8 cellular contexts compared by ENCODE assay signal in the genomic region with DNA sequence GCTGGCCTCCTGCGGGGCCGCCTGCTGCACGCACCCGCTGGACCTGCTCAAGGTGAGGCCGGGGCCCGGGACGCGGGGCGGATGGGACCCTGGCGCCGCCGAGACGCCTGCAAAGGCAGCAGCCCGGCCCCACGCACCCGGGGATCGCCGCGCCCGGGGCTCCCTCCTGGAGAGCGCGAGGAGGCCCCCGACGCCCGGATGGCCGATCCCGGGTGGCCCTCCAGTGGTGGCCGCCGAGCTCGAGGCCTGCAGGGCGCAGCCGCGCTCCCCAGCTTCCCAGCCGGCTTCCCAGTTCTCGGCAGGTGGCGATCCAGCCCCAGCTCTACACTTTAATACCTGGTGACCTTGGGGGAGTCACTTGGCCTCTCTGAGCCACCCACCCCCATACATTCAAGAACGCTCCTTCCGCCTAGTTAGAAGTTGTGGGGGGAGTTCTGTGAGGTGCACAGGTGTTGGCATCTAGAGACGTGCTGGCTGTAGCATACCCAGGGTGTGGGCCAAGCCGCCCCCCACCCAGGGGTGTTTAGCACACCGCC. TPM values are rescaled to one million over a fixed set of nuclear protein-coding genes. Genes with fewer than 3 reads are reported as not detected.
DNase-seq lines count a peak whose midpoint lies in the region; ATAC-seq and TF ChIP-seq lines count a peak whose summit lies in the region.

No MANE protein-coding gene starts in this region.

- H3K27ac ChIP-seq in SJCRH30 (peak overlapping the region; percentile 3; the same call in 1 of the 2 replicates), esophagus (ENCODE audit: low read depth in 2 of 2, low read length in 1 of 2) (peak overlapping the region; percentile 17 to 65)

- WGBS in esophagus, 2 donors, result 3 to 5% methylated on average over 19 to 41 of the region's 41 CpGs

- H3K9me3 ChIP-seq in SJCRH30 (replicated peaks), result no peaks in the 10 kb centered on the region
- H3K9me3 ChIP-seq in esophagus (ENCODE audit: control insufficient read depth in 2 of 2, insufficient read depth in 1 of 2, low read depth in 1 of 2, low read length in 1 of 2), result no peaks in the 10 kb centered on the region

- no peaks in the 10 kb centered on the region for H3K27me3 ChIP-seq in SJCRH30
- H3K27me3 ChIP-seq in esophagus (ENCODE audit: control insufficient read depth in 1 of 2, insufficient read depth in 2 of 2, low read length in 2 of 2), result no peaks in the 10 kb centered on the region

- H3K9me3 Mint-ChIP-seq in activated CD8-positive, alpha-beta memory T cell treated with anti-CD3 and anti-CD28 coated beads, Interleukin-2, amount 10 ng/mL, durations not matched to agents 7 days and 5 days (ENCODE audit: low read depth), result no peaks in the 10 kb centered on the region
- no peaks in the 10 kb centered on the region for H3K9me3 Mint-ChIP-seq in nephron

- no peak for TF ChIP-seq CTCF in nephron (IDR thresholded peaks at IDR 0.05; ENCODE audit: unreplicated experiment in 3 of 3)

- H3K4me1 Mint-ChIP-seq in activated CD8-positive, alpha-beta memory T cell treated with anti-CD3 and anti-CD28 coated beads, Interleukin-2, amount 10 ng/mL, durations not matched to agents 7 days and 5 days, result peaks cover 29% of the 10 kb centered on the region
- peaks cover 14% of the 10 kb centered on the region for H3K4me1 Mint-ChIP-seq in nephron

- H3K4me3 ChIP-seq in SJCRH30, result peak overlapping the region; percentile 88
- peak overlapping the region; percentile 56 to 85 for H3K4me3 ChIP-seq in esophagus (ENCODE audit: low read depth in 1 of 2, low read length in 2 of 2)

- CTCF ChIA-PET in activated CD8-positive, alpha-beta memory T cell treated with anti-CD3 and anti-CD28 coated beads, Interleukin-2, amount 10 ng/mL, durations not matched to agents 7 days and 5 days (lab: Charles Lee), result interaction anchor here (1.1 to 2.1 kb wide), 4 partner anchors 10 to 29 kb away, joined by 3 to 10 read pairs (median 7); partner anchors contain the start of genes ARL16 and HGS

- peak overlapping the region; percentile 69 for H3K27ac Mint-ChIP-seq in activated CD8-positive, alpha-beta memory T cell treated with anti-CD3 and anti-CD28 coated beads, Interleukin-2, amount 10 ng/mL, durations not matched to agents 7 days and 5 days
- peak overlapping the region in 2 of 3 experiments; percentile 39 to 63 for H3K27ac Mint-ChIP-seq in nephron

- no peak for DNase-seq in activated CD8-positive, alpha-beta memory T cell treated with anti-CD3 and anti-CD28 coated beads, Interleukin-2, amount 10 ng/mL, durations not matched to agents 7 days and 5 days
- DNase-seq in activated CD8-positive, alpha-beta memory T cell treated with anti-CD3 and anti-CD28 coated beads for 24 hours, result no peak
- peak; percentile 77 to 80 for DNase-seq in SJCRH30
- no peak for DNase-seq in NCI-H510A treated with DMSO at 0.1 percent for 48 hours (lab: John Stamatoyannopoulos, UW)
- DNase-seq in medulla oblongata (ENCODE audit: extremely low spot score), result no peak

- peaks cover 25% of the 10 kb centered on the region for H3K4me1 ChIP-seq in SJCRH30
- peaks cover 13 to 23% of the 10 kb centered on the region in 2 donors for H3K4me1 ChIP-seq in esophagus (ENCODE audit: control insufficient read depth in 2 of 2, insufficient read depth in 2 of 2, low read length in 1 of 2)

- peak; percentile 32 for ATAC-seq in activated CD8-positive, alpha-beta memory T cell treated with anti-CD3 and anti-CD28 coated beads, Interleukin-2, amount 10 ng/mL, durations not matched to agents 7 days and 5 days
- peak; percentile 4 for ATAC-seq in HG02884 (IDR thresholded peaks at IDR 0.05; ENCODE audit: unreplicated experiment)

- H3K36me3 ChIP-seq in SJCRH30 (peaks cover 9% of the 10 kb centered on the region), esophagus (ENCODE audit: control insufficient read depth in 2 of 2, insufficient read depth in 2 of 2, low read length in 1 of 2) (peaks cover 0 to 28% of the 10 kb centered on the region in 2 donors)

- no peaks in the 10 kb centered on the region for H3K27me3 Mint-ChIP-seq in activated CD8-positive, alpha-beta memory T cell treated with anti-CD3 and anti-CD28 coated beads, Interleukin-2, amount 10 ng/mL, durations not matched to agents 7 days and 5 days
- peaks cover 16% of the 10 kb centered on the region for H3K27me3 Mint-ChIP-seq in nephron (ENCODE audit: low read depth)

- peak overlapping the region; percentile 81 for H3K4me3 Mint-ChIP-seq in activated CD8-positive, alpha-beta memory T cell treated with anti-CD3 and anti-CD28 coated beads, Interleukin-2, amount 10 ng/mL, durations not matched to agents 7 days and 5 days
- H3K4me3 Mint-ChIP-seq in nephron, result peak overlapping the region; percentile 89 to 93 (median 89)

- H3K36me3 Mint-ChIP-seq in activated CD8-positive, alpha-beta memory T cell treated with anti-CD3 and anti-CD28 coated beads, Interleukin-2, amount 10 ng/mL, durations not matched to agents 7 days and 5 days, result peaks cover under 1% of the 10 kb centered on the region
- no peaks in the 10 kb centered on the region for H3K36me3 Mint-ChIP-seq in nephron (ENCODE audit: low read depth)

RNA-seq across cellular contexts. Expression of gene SLC25A10, which starts 0.5 kb away (rescaled TPM):
- 10 to 100 TPM; 32.8 to 40.1 TPM for total RNA-seq in activated CD8-positive, alpha-beta memory T cell treated with anti-CD3 and anti-CD28 coated beads, Interleukin-2, amount 10 ng/mL, durations not matched to agents 7 days and 5 days
- 33.2 and 34.8 TPM in 2 replicates for total RNA-seq in SJCRH30 (2014; rRNA removed; shearing (Covaris generic))
- polyA plus RNA-seq in esophagus, result 10 to 100 TPM; 40.5 to 42.4 TPM

RNA-seq across cellular contexts. Expression of gene MRPL12, which starts 9.4 kb away (rescaled TPM):
- total RNA-seq in activated CD8-positive, alpha-beta memory T cell treated with anti-CD3 and anti-CD28 coated beads, Interleukin-2, amount 10 ng/mL, durations not matched to agents 7 days and 5 days, result 100 to 1,000 TPM; 102 to 126 TPM
- 93.7 and 128 TPM in 2 replicates for total RNA-seq in SJCRH30 (2014; rRNA removed; shearing (Covaris generic))
- 100 to 1,000 TPM; 136 to 173 TPM for polyA plus RNA-seq in esophagus

RNA-seq across cellular contexts. Expression of gene HGS, which starts 28.7 kb away (rescaled TPM):
- 100 to 1,000 TPM; 145 to 159 TPM for total RNA-seq in activated CD8-positive, alpha-beta memory T cell treated with anti-CD3 and anti-CD28 coated beads, Interleukin-2, amount 10 ng/mL, durations not matched to agents 7 days and 5 days
- 88.6 and 103 TPM in 2 replicates for total RNA-seq in SJCRH30 (2014; rRNA removed; shearing (Covaris generic))
- polyA plus RNA-seq in esophagus, result 100 to 1,000 TPM in 1 of 2 donors, 10 to 100 TPM in 1; 83.6 to 131 TPM

RNA-seq across cellular contexts. Expression of gene ARL16, which starts 28.9 kb away (rescaled TPM):
- 10 to 100 TPM; 14.9 to 15.4 TPM for total RNA-seq in activated CD8-positive, alpha-beta memory T cell treated with anti-CD3 and anti-CD28 coated beads, Interleukin-2, amount 10 ng/mL, durations not matched to agents 7 days and 5 days
- total RNA-seq in SJCRH30 (2014; rRNA removed; shearing (Covaris generic)), result 83.7 and 89.9 TPM in 2 replicates
- polyA plus RNA-seq in esophagus, result 10 to 100 TPM; 36.2 to 53.9 TPM

RNA-seq across cellular contexts. Expression of gene CCDC137, which starts 46.0 kb away (rescaled TPM):
- 10 to 100 TPM; 37.4 to 42.3 TPM for total RNA-seq in activated CD8-positive, alpha-beta memory T cell treated with anti-CD3 and anti-CD28 coated beads, Interleukin-2, amount 10 ng/mL, durations not matched to agents 7 days and 5 days
- total RNA-seq in SJCRH30 (2014; rRNA removed; shearing (Covaris generic)), result 50.3 and 52.8 TPM in 2 replicates
- polyA plus RNA-seq in esophagus, result 10 to 100 TPM; 22.2 to 33.0 TPM

Comparison
In these comparisons a context has a peak if more than half of its experiments do, and no peak if none do; other contexts are left out.
1. DNase-seq: peak in SJCRH30 (2 of 2); none in activated CD8-positive, alpha-beta memory T cell treated with anti-CD3 and anti-CD28 coated beads, Interleukin-2, amount 10 ng/mL, durations not matched to agents 7 days and 5 days (single experiment), activated CD8-positive, alpha-beta memory T cell treated with anti-CD3 and anti-CD28 coated beads for 24 hours (single experiment), NCI-H510A treated with DMSO at 0.1 percent for 48 hours (single experiment) and medulla oblongata (single experiment).